Comparison of ENCODE assay signal across 13 cellular contexts in the genomic region with DNA sequence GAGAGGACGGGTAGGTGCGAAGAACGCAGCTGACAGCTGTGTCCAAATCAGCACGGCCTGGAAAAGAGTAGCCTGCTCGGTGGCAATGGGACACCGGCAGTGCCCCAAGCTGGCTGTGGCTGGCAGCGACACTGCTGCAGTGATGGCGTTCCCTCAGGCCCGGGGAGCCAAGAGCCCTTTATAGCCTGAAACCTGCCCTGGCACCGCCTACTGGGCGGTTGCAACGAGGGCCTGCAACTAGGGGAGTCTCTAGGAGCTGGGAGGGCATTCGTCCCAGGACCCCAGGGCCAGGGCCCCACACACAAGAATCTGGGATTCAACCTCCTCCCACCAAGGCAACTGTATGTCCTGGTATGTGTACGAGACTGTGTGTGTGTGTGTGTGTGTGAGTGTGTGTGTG. TPM values are rescaled to one million over a fixed set of nuclear protein-coding genes. Genes with fewer than 3 reads are reported as not detected.
"Had no signal": no experiment of that assay in that cellular context is flagged by ENCODE, and none has a peak within 500 bp of the region (broad histone marks: within the 10 kb centered on the region; RNA-seq: fewer than 3 reads in every experiment).

No MANE protein-coding gene starts in this region.

- ATAC-seq: gastroesophageal sphincter; lower lobe of right lung; naive thymus-derived CD8-positive, alpha-beta T cell; stimulated activated naive CD8-positive, alpha-beta T cell treated with anti-CD3 and anti-CD28 coated beads, Interleukin-15, amount 100 ng/mL, for 72 hours had no signal

- H3K4me3 Mint-ChIP-seq: stimulated activated naive CD8-positive, alpha-beta T cell treated with anti-CD3 and anti-CD28 coated beads, Interleukin-15, amount 100 ng/mL, for 72 hours; T-helper 2 cell treated with Interferon-gamma antibody and Interleukin-4, amounts not matched to agents 5 μg/mL and 100 μg/mL, for 36 hours had no signal

- H3K27ac Mint-ChIP-seq: naive thymus-derived CD8-positive, alpha-beta T cell; stimulated activated naive CD8-positive, alpha-beta T cell treated with anti-CD3 and anti-CD28 coated beads, Interleukin-15, amount 100 ng/mL, for 72 hours; T-helper 2 cell treated with Interferon-gamma antibody and Interleukin-4, amounts not matched to agents 5 μg/mL and 100 μg/mL, for 36 hours had no signal

- DNase-seq: activated CD4-positive, alpha-beta T cell treated with anti-CD3 and anti-CD28 coated beads, Interleukin-2, amount 50 U/mL, for 48 hours; activated CD4-positive, CD25-positive, alpha-beta regulatory T cell treated with anti-CD3 and anti-CD28 coated beads, Interleukin-2, amount 50 U/mL, for 72 hours; activated naive CD4-positive, alpha-beta T cell treated with anti-CD3 and anti-CD28 coated beads, Interleukin-2, amount 50 U/mL, for 16 hours; central memory CD4-positive, alpha-beta T cell; effector CD8-positive, alpha-beta T cell; kidney glomerular epithelial cell; lower lobe of right lung; naive thymus-derived CD8-positive, alpha-beta T cell; stimulated activated CD4-positive, alpha-beta T cell treated with anti-CD3 and anti-CD28 coated beads, Interleukin-4, amount 100 ng/mL, for 1 hour; stimulated activated naive CD8-positive, alpha-beta T cell treated with anti-CD3 and anti-CD28 coated beads, Interleukin-15, amount 100 ng/mL, for 72 hours; SW 1271 had no signal

- H3K9me3 Mint-ChIP-seq: naive thymus-derived CD8-positive, alpha-beta T cell; stimulated activated naive CD8-positive, alpha-beta T cell treated with anti-CD3 and anti-CD28 coated beads, Interleukin-15, amount 100 ng/mL, for 72 hours; T-helper 2 cell treated with Interferon-gamma antibody and Interleukin-4, amounts not matched to agents 5 μg/mL and 100 μg/mL, for 36 hours had no signal

RNA-seq across cellular contexts. Expression of a gene that starts 6.7 kb away (rescaled TPM):
- total RNA-seq: naive thymus-derived CD8-positive, alpha-beta T cell had no signal
